ENCODE assay signal across 8 cellular contexts in the genomic region with DNA sequence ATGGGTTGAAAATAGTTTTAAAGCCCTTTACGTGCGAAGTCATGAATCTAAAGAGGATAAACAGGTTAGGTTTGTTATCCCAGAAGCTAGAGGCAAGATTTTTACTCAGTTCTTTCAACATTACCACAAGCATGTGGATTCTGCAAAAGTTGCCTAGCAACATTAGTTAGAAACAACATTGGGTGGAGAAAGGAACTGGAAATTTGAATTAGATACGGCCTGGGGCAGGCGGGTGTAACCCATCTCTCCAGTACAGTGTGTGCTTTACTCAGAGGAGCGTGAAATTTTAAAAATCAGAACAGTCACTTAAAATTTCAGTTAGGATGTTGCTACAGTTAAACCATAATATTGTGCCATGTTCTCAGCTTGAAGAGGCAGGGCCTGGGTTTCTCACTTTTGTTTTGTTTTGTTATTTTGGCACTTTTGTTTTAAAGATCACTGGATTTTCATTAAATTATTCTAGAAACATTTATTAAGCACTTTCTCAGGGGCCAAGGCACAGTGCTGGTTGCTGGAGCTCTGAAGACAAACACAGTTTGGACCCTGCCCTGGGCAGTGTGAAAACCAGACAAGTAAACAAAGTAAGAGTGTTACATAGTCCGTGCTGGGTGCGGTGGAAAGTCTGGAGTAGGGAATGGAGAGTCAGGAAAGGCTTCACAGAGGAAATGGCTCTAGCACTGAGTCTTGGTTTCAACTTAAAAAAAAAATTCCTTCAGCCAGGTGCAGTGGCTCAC. TPM values are rescaled to one million over a fixed set of nuclear protein-coding genes. Genes with fewer than 3 reads are reported as not detected.
A peak's percentile ranks its signal among the peaks of the same experiment; 100 is the strongest.
DNase-seq lines count a peak whose midpoint lies in the region; ATAC-seq and TF ChIP-seq lines count a peak whose summit lies in the region.

No MANE protein-coding gene starts in this region.

- H3K36me3 Mint-ChIP-seq in activated naive CD8-positive, alpha-beta T cell treated with anti-CD3 and anti-CD28 coated beads for 36 hours, result peaks cover 3% of the 10 kb centered on the region

- intact Hi-C loops in Right ventricle myocardium inferior (cut with DNase I) (no loop called here), cardiac septum (cut with DNase I) (no loop called here), lower lobe of right lung (cut with DNase I) (no loop called here)

- ATAC-seq in Right ventricle myocardium inferior (peak; percentile 56), lower lobe of right lung (peak; percentile 74), HG03039 (IDR thresholded peaks at IDR 0.05; ENCODE audit: unreplicated experiment) (no peak)

- H3K36me3 ChIP-seq in lower lobe of right lung (no peaks in the 10 kb centered on the region), urinary bladder (ENCODE audit: insufficient read depth) (no peaks in the 10 kb centered on the region)

- no peaks in the 10 kb centered on the region for H3K27me3 ChIP-seq in lower lobe of right lung (ENCODE audit: low read depth)

- H3K4me3 ChIP-seq in lower lobe of right lung (peak overlapping the region; percentile 22), urinary bladder (ENCODE audit: low read depth, low read length) (no peak overlapping the region)

- no peak overlapping the region for H3K27ac Mint-ChIP-seq in activated naive CD8-positive, alpha-beta T cell treated with anti-CD3 and anti-CD28 coated beads for 36 hours

- DNase-seq in Right ventricle myocardium inferior (ENCODE audit: missing footprints), result no peak
- DNase-seq in cardiac septum (ENCODE audit: low spot score), result no peak
- peak; percentile 22 for DNase-seq in NOMO-1 treated with dmso at 0.1 percent for 144 hours (lab: John Stamatoyannopoulos, UW; ENCODE audit: unreplicated experiment)
- peak; percentile 97 for DNase-seq in dedifferentiated amniotic fluid mesenchymal stem cell (ENCODE audit: extremely low spot score)
- DNase-seq in lower lobe of right lung, result peak; percentile 61
- DNase-seq in activated naive CD8-positive, alpha-beta T cell treated with anti-CD3 and anti-CD28 coated beads for 36 hours, result no peak

- peaks cover 43% of the 10 kb centered on the region for H3K4me1 ChIP-seq in lower lobe of right lung
- peaks cover 2% of the 10 kb centered on the region for H3K4me1 ChIP-seq in urinary bladder (ENCODE audit: insufficient read depth)

- TF ChIP-seq CTCF in lower lobe of right lung (IDR thresholded peaks at IDR 0.05), result no peak

- H3K4me1 Mint-ChIP-seq in activated naive CD8-positive, alpha-beta T cell treated with anti-CD3 and anti-CD28 coated beads for 36 hours, result peaks cover 20% of the 10 kb centered on the region

- peaks cover 25% of the 10 kb centered on the region for H3K27me3 Mint-ChIP-seq in activated naive CD8-positive, alpha-beta T cell treated with anti-CD3 and anti-CD28 coated beads for 36 hours

- H3K9me3 Mint-ChIP-seq in activated naive CD8-positive, alpha-beta T cell treated with anti-CD3 and anti-CD28 coated beads for 36 hours, result no peaks in the 10 kb centered on the region

- H3K4me3 Mint-ChIP-seq in activated naive CD8-positive, alpha-beta T cell treated with anti-CD3 and anti-CD28 coated beads for 36 hours, result no peak overlapping the region

- WGBS in urinary bladder, result 10% methylated on average over 7 of the region's 7 CpGs

- H3K27ac ChIP-seq in lower lobe of right lung (peak overlapping the region; percentile 94), urinary bladder (ENCODE audit: low read depth) (peak overlapping the region; percentile 75)

- H3K9me3 ChIP-seq in lower lobe of right lung, result no peaks in the 10 kb centered on the region

RNA-seq across cellular contexts. Expression of gene WEE1, which starts 4.4 kb away (rescaled TPM):
- total RNA-seq in Right ventricle myocardium inferior, result 40.1 TPM
- total RNA-seq in cardiac septum, result 95.1 TPM
- total RNA-seq in lower lobe of right lung, result 12.4 TPM
- total RNA-seq in urinary bladder, result 95.5 TPM
- polyA plus RNA-seq in urinary bladder, result 25.1 TPM
- total RNA-seq in activated naive CD8-positive, alpha-beta T cell treated with anti-CD3 and anti-CD28 coated beads for 36 hours, result 10 to 100 TPM; 46.8 to 47.5 TPM

Comparison
In these comparisons a context has a peak if more than half of its experiments do, and no peak if none do; other contexts are left out.
1. DNase-seq: peak in NOMO-1 treated with dmso at 0.1 percent for 144 hours (single experiment), dedifferentiated amniotic fluid mesenchymal stem cell (single experiment) and lower lobe of right lung (single experiment); none in Right ventricle myocardium inferior (single experiment), cardiac septum (single experiment) and activated naive CD8-positive, alpha-beta T cell treated with anti-CD3 and anti-CD28 coated beads for 36 hours (single experiment).